Comparison of ENCODE assay signal across 9 cellular contexts in the genomic region with DNA sequence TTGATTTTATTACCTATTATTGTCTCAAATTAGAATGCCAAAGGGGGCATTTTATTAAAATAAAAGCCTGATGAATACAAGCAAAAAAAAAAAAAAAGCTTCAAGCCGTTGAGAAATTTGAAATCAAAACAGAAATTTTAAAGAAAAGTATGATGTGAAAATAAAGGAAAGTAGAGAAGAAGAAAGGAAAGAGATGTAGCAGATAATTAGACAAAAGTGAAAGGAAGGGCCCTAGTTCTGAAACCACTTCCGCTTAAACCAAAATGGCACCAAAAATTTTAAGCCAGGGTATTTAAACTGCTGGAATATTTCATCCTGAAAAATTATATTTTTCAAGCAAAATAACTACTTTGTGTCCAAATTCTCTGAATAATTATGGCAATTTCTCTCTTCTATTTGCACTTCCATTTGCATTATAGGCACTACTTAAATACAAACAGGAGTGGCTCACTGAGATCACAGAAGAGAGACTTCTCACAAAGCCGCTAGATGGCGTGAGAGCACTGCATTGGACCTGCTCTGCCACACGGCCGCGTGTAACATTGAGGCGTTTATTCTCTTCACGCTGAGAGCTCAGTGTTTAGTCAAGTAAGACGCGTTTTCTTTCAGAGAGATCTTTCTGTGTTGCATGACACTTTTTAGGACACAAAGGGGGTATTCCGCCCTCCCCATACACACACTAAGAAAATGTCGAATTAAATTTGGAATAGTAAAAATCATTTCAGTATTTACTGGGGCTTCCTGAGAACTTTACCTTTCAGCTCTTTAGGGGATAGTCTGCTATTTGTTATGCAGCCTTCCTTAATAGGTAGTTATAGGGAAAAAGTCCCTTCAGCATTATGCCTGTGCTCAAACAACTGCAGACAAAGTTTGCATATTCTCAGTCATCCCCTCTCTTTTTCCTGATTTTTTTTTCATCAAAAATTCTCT.
DNase-seq lines count a peak whose midpoint lies in the region; ATAC-seq and TF ChIP-seq lines count a peak whose summit lies in the region.
"Had no signal": no experiment of that assay in that cellular context is flagged by ENCODE, and none has a peak within 500 bp of the region (broad histone marks: within the 10 kb centered on the region; RNA-seq: fewer than 3 reads in every experiment).

No MANE protein-coding gene starts in this region.

- DNase-seq in CD8-positive, alpha-beta T cell = peak; percentile 46 to 79 (median 74)
- DNase-seq in NCI-H526 treated with DMSO at 0.1 percent for 48 hours (lab: John Stamatoyannopoulos, UW) (peak; percentile 69), coronary artery (ENCODE audit: low spot score) (peak; percentile 70)
- DNase-seq in activated CD4-positive, alpha-beta T cell treated with anti-CD3 and anti-CD28 coated beads, Interleukin-2, amount 10 ng/mL, durations not matched to agents 24 days and 14 days = peak; percentile 92
- DNase-seq in stimulated activated CD4-positive, alpha-beta T cell treated with anti-CD3 and anti-CD28 coated beads, TNF-alpha, amount 100 ng/mL, for 24 hours (ENCODE audit: low read depth in 3 of 3) = peak; percentile 41 to 67 (median 59)

- no peaks in the 10 kb centered on the region for H3K9me3 ChIP-seq in CD8-positive, alpha-beta T cell (ENCODE audit: low read length)
- H3K9me3 ChIP-seq in liver (ENCODE audit: control insufficient read depth in 4 of 4, low read length in 3 of 4) = no peaks in the 10 kb centered on the region

- no peaks in the 10 kb centered on the region for H3K36me3 ChIP-seq in CD8-positive, alpha-beta T cell (ENCODE audit: insufficient read depth, low read length)
- H3K36me3 ChIP-seq in liver (ENCODE audit: control insufficient read depth in 4 of 4, insufficient read depth in 3 of 4, low read depth in 1 of 4, low read length in 3 of 4) = no peaks in the 10 kb centered on the region

- TF ChIP-seq RAD21 in liver (IDR thresholded peaks at IDR 0.05) = peak; percentile 99

- no peaks in the 10 kb centered on the region for H3K36me3 Mint-ChIP-seq in CD8-positive, alpha-beta T cell
- no peaks in the 10 kb centered on the region for H3K36me3 Mint-ChIP-seq in activated CD4-positive, alpha-beta T cell treated with anti-CD3 and anti-CD28 coated beads, Interleukin-2, amount 10 ng/mL, durations not matched to agents 24 days and 14 days (ENCODE audit: low read depth)

- no peak overlapping the region for H3K4me3 ChIP-seq in CD8-positive, alpha-beta T cell (ENCODE audit: low read depth, low read length)
- no peak overlapping the region for H3K4me3 ChIP-seq in coronary artery
- H3K4me3 ChIP-seq in liver (ENCODE audit: low read depth in 1 of 3, low read length in 3 of 3) = no peak overlapping the region

- intact Hi-C loops in CD8-positive, alpha-beta T cell (cut with DNase I, micrococcal nuclease) = loop anchor here (1.0 kb wide), 2 partner anchors 899 to 910 kb away; no protein-coding TSS in a partner anchor
- intact Hi-C loops in activated CD4-positive, alpha-beta T cell treated with anti-CD3 and anti-CD28 coated beads, Interleukin-2, amount 10 ng/mL, durations not matched to agents 24 days and 14 days (cut with micrococcal nuclease) = loop anchor here (1.0 to 10.0 kb wide), 5 partner anchors 364 to 1104 kb away; partner anchors contain the start of gene MEF2C

- ATAC-seq in CD8-positive, alpha-beta T cell = peak; percentile 99
- peak; percentile 100 for ATAC-seq in GM19463 (IDR thresholded peaks at IDR 0.05; ENCODE audit: unreplicated experiment)
- ATAC-seq in HG03565 (IDR thresholded peaks at IDR 0.05; ENCODE audit: unreplicated experiment) = peak; percentile 99

- POLR2A ChIA-PET in CD8-positive, alpha-beta T cell (lab: Charles Lee) = no interaction called here

- TF ChIP-seq CTCF in CD8-positive, alpha-beta T cell (IDR thresholded peaks at IDR 0.05) = peak; percentile 81
- TF ChIP-seq CTCF in coronary artery (IDR thresholded peaks at IDR 0.05) (peak; percentile 79), liver (IDR thresholded peaks at IDR 0.05; ENCODE audit: low read depth, low read length, missing input control) (peak; percentile 93)

- H3K27ac Mint-ChIP-seq in CD8-positive, alpha-beta T cell = no peak overlapping the region
- no peak overlapping the region for H3K27ac Mint-ChIP-seq in activated CD4-positive, alpha-beta T cell treated with anti-CD3 and anti-CD28 coated beads, Interleukin-2, amount 10 ng/mL, durations not matched to agents 24 days and 14 days
- H3K27ac Mint-ChIP-seq: dendritic cell treated with granulocyte-macrophage colony-stimulating factor and Interleukin-4, amounts not matched to agents 40 ng/mL and 50 ng/mL, for 4 days had no signal

- peaks cover 17% of the 10 kb centered on the region for H3K27me3 Mint-ChIP-seq in CD8-positive, alpha-beta T cell (ENCODE audit: low read depth)
- H3K27me3 Mint-ChIP-seq in activated CD4-positive, alpha-beta T cell treated with anti-CD3 and anti-CD28 coated beads, Interleukin-2, amount 10 ng/mL, durations not matched to agents 24 days and 14 days = peaks cover 12% of the 10 kb centered on the region

- H3K27me3 ChIP-seq in CD8-positive, alpha-beta T cell (ENCODE audit: insufficient read depth, low read length) = peaks cover 8% of the 10 kb centered on the region
- H3K27me3 ChIP-seq in liver (ENCODE audit: control insufficient read depth in 4 of 4, insufficient read depth in 4 of 4, low read length in 3 of 4) = peaks cover 0 to 3% (median 0%) of the 10 kb centered on the region in 4 donors

- 10% methylated on average over 13 of the region's 13 CpGs for whole genome bisulfite sequencing in liver

- H3K4me1 Mint-ChIP-seq in CD8-positive, alpha-beta T cell (ENCODE audit: low read depth) = no peaks in the 10 kb centered on the region
- H3K4me1 Mint-ChIP-seq in activated CD4-positive, alpha-beta T cell treated with anti-CD3 and anti-CD28 coated beads, Interleukin-2, amount 10 ng/mL, durations not matched to agents 24 days and 14 days = peaks cover 2% of the 10 kb centered on the region

- no peak overlapping the region for H3K27ac ChIP-seq in CD8-positive, alpha-beta T cell (ENCODE audit: low read depth, low read length)
- H3K27ac ChIP-seq in coronary artery (no peak overlapping the region), liver (ENCODE audit: low read depth in 1 of 2, low read length in 2 of 2) (no peak overlapping the region)

- H3K4me1 ChIP-seq in CD8-positive, alpha-beta T cell (ENCODE audit: insufficient read depth, low read length) = no peaks in the 10 kb centered on the region
- peaks cover 0 to 2% (median under 1%) of the 10 kb centered on the region in 4 donors for H3K4me1 ChIP-seq in liver (ENCODE audit: control insufficient read depth in 4 of 4, insufficient read depth in 4 of 4, low read length in 3 of 4)

- no peak overlapping the region for H3K4me3 Mint-ChIP-seq in CD8-positive, alpha-beta T cell
- H3K4me3 Mint-ChIP-seq in activated CD4-positive, alpha-beta T cell treated with anti-CD3 and anti-CD28 coated beads, Interleukin-2, amount 10 ng/mL, durations not matched to agents 24 days and 14 days = no peak overlapping the region
- H3K4me3 Mint-ChIP-seq: dendritic cell treated with granulocyte-macrophage colony-stimulating factor and Interleukin-4, amounts not matched to agents 40 ng/mL and 50 ng/mL, for 4 days had no signal

- CTCF ChIA-PET in CD8-positive, alpha-beta T cell (lab: Charles Lee) = interaction anchor here (0.6 to 7.3 kb wide), 24 partner anchors 10 to 951 kb away, joined by 3 to 136 read pairs (median 4); no protein-coding TSS in a partner anchor

- H3K9me3 Mint-ChIP-seq in CD8-positive, alpha-beta T cell = no peaks in the 10 kb centered on the region
- H3K9me3 Mint-ChIP-seq in activated CD4-positive, alpha-beta T cell treated with anti-CD3 and anti-CD28 coated beads, Interleukin-2, amount 10 ng/mL, durations not matched to agents 24 days and 14 days = no peaks in the 10 kb centered on the region
- H3K9me3 Mint-ChIP-seq: dendritic cell treated with granulocyte-macrophage colony-stimulating factor and Interleukin-4, amounts not matched to agents 40 ng/mL and 50 ng/mL, for 4 days had no signal

- H3K9ac ChIP-seq in liver (ENCODE audit: low read depth in 1 of 2, low read length in 2 of 2) = no peak overlapping the region

TF ChIP-seq in liver, 16 proteins besides CTCF, POLR2A, EP300 and RAD21:
- TF ChIP-seq FOXA2 (IDR thresholded peaks at IDR 0.05) = peak; percentile 26
- no peak for TF ChIP-seq ATF3 (IDR thresholded peaks at IDR 0.05)
